In the genomic region with DNA sequence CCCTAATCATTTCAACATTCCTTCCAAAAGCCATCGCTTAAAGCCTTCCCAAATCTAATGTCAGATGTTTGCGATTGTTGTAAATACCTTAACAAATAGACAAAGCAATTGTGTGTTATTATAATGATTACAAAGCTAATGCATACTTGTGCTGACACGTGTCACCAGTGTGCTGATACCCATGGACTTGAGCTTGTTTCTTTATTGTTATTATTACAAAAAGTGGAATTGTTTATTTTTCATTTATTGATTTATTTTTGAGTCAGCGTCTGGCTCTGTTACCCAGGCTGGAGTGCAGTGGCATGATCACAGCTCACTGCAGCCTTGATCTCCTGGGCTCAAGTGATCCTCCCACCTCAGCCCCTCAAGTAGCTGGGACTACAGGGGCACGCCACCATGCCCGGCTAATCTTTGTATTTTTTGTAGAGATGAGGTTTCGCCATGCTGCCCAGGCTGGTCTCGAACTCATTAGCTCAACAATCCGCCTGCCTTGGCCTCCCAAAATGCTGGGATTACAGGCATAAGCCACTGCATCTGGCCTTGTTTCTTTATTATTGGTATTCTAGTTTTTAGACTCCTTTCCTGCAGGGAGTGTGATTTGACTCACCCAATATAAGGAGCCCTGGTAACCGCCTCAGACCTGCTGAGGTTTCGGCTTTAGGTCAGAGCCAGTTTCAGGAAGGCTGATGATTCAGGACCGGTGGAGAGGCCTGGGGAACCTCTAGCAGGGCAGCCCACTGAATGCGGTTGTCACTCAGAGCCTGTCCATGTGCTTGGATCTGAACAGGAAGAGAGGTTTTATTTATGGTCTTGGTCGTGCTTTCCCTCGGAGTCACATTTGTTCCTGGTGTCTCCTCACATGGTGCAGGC, we compare ENCODE assay signal across 9 cellular contexts. TPM values are rescaled to one million over a fixed set of nuclear protein-coding genes. Genes with fewer than 3 reads are reported as not detected.
DNase-seq lines count a peak whose midpoint lies in the region; ATAC-seq and TF ChIP-seq lines count a peak whose summit lies in the region.
"Had no signal": no experiment of that assay in that cellular context is flagged by ENCODE, and none has a peak within 500 bp of the region (broad histone marks: within the 10 kb centered on the region; RNA-seq: fewer than 3 reads in every experiment).

No MANE protein-coding gene starts in this region.

- peaks cover 13 to 35% (median 33%) of the 10 kb centered on the region in 4 donors for H3K4me1 ChIP-seq in esophagus muscularis mucosa

- ATAC-seq in GM21360 (IDR thresholded peaks at IDR 0.05; ENCODE audit: unreplicated experiment): peak; percentile 71

- no peak for TF ChIP-seq CTCF in esophagus muscularis mucosa (IDR thresholded peaks at IDR 0.05)

- H3K36me3 ChIP-seq in MG63 (peaks cover 6% of the 10 kb centered on the region; the same call in 1 of the 2 replicates), esophagus muscularis mucosa (no peaks in the 10 kb centered on the region)

- H3K4me3 ChIP-seq in MG63 (no peak overlapping the region), esophagus muscularis mucosa (no peak overlapping the region)

- intact Hi-C loops in esophagus muscularis mucosa (cut with DNase I): no loop called here

- no peak for TF ChIP-seq EP300 in esophagus muscularis mucosa (IDR thresholded peaks at IDR 0.05)

- 87% methylated on average over 13 of the region's 15 CpGs for WGBS in esophagus muscularis mucosa

- no peak for TF ChIP-seq POLR2A in esophagus muscularis mucosa (IDR thresholded peaks at IDR 0.05; ENCODE audit: low read depth)

- DNase-seq in EH (ENCODE audit: low read depth) (peak; percentile 26), MG63 (peak; percentile 79), glomerular visceral epithelial cell (ENCODE audit: extremely low spot score) (peak; percentile 77), esophagus muscularis mucosa (ENCODE audit: extremely low spot score) (no peak), substantia nigra (lab: John Stamatoyannopoulos, UW) (no peak), NCI-H146 treated with DMSO at 0.1 percent for 48 hours (lab: John Stamatoyannopoulos, UW; ENCODE audit: unreplicated experiment) (no peak), NCI-H2107 treated with DMSO at 0.1 percent for 48 hours (lab: John Stamatoyannopoulos, UW; ENCODE audit: unreplicated experiment) (no peak)
- DNase-seq: NCI-H1105 treated with DMSO at 0.1 percent for 48 hours had no signal

- H3K9me3 ChIP-seq in MG63: no peaks in the 10 kb centered on the region
- no peaks in the 10 kb centered on the region for H3K9me3 ChIP-seq in esophagus muscularis mucosa

- H3K27ac ChIP-seq in esophagus muscularis mucosa (replicated peaks in 1 of 4) (no peak overlapping the region), substantia nigra (ENCODE audit: low read depth, low read length, poor library complexity, severe bottlenecking) (no peak overlapping the region)

- H3K27me3 ChIP-seq in MG63: no peaks in the 10 kb centered on the region
- H3K27me3 ChIP-seq in esophagus muscularis mucosa: peaks cover 0 to 8% (median 0%) of the 10 kb centered on the region in 4 donors

RNA-seq across cellular contexts. Expression of a gene that starts 2.1 kb away (rescaled TPM):
- total RNA-seq in MG63 (2014; rRNA removed; shearing (Covaris generic); ENCODE audit: low replicate concordance): 53.1 and 67.1 TPM in 2 replicates
- 10 to 100 TPM; 24.9 to 47.8 (median 34.8) TPM for total RNA-seq in esophagus muscularis mucosa

RNA-seq across cellular contexts. Expression of a gene that starts 46.9 kb away (rescaled TPM):
- total RNA-seq in MG63 (2014; rRNA removed; shearing (Covaris generic); ENCODE audit: low replicate concordance): 82.3 and 150 TPM in 2 replicates
- 10 to 100 TPM; 18.0 to 33.2 (median 27.3) TPM for total RNA-seq in esophagus muscularis mucosa

RNA-seq across cellular contexts. Expression of a gene that starts 47.1 kb away (rescaled TPM):
- total RNA-seq in MG63 (2014; rRNA removed; shearing (Covaris generic); ENCODE audit: low replicate concordance): 18.4 and 20.8 TPM in 2 replicates
- 10 to 100 TPM in 2 of 4 donors, 1 to 10 TPM in 2; 6.8 to 14.6 (median 9.1) TPM for total RNA-seq in esophagus muscularis mucosa

RNA-seq across cellular contexts. Expression of a gene that starts 54.7 kb away (rescaled TPM):
- total RNA-seq in MG63 (2014; rRNA removed; shearing (Covaris generic); ENCODE audit: low replicate concordance): 0.82 TPM in 1 of 2 replicates, not detected in the other
- 10 to 100 TPM in 2 of 4 donors, 1 to 10 TPM in 1, under 1 TPM in 1; 0.83 to 14.1 (median 7.6) TPM for total RNA-seq in esophagus muscularis mucosa

Comparison
In these comparisons a context has a peak if more than half of its experiments do, and no peak if none do; other contexts are left out.
1. DNase-seq: peak in EH (single experiment), MG63 (single experiment) and glomerular visceral epithelial cell (single experiment); none in esophagus muscularis mucosa (single experiment), substantia nigra (0 of 49), NCI-H146 treated with DMSO at 0.1 percent for 48 hours (single experiment) and NCI-H2107 treated with DMSO at 0.1 percent for 48 hours (single experiment).